In genomic region chr9:97501972-97502221, GRCh38 we compare ENCODE assay signal across 8 cellular contexts. TPM values are rescaled to one million over a fixed set of nuclear protein-coding genes. Genes with fewer than 3 reads are reported as not detected.
DNase-seq lines count a peak whose midpoint lies in the region; ATAC-seq and TF ChIP-seq lines count a peak whose summit lies in the region.

No MANE protein-coding gene starts in this region.

- H3K4me3 ChIP-seq in body of pancreas (peak overlapping the region; percentile 52 to 80), mesenchymal stem cell (ENCODE audit: insufficient read depth in 1 of 2, low read depth in 1 of 2, low read length in 2 of 2) (peak overlapping the region; percentile 58 to 72)

- no peak overlapping the region for H4K91ac ChIP-seq in mesenchymal stem cell (ENCODE audit: low read length)

- TF ChIP-seq CTCF in body of pancreas (IDR thresholded peaks at IDR 0.05), result no peak

- intact Hi-C loops in body of pancreas (cut with DNase I), result no loop called here

- no peak overlapping the region for H4K8ac ChIP-seq in mesenchymal stem cell (ENCODE audit: low read length)

- peak overlapping the region; percentile 3 for H2BK15ac ChIP-seq in mesenchymal stem cell (ENCODE audit: low read depth, poor library complexity, severe bottlenecking)

- no peak overlapping the region for H2BK5ac ChIP-seq in mesenchymal stem cell (ENCODE audit: low read depth, low read length, poor library complexity, severe bottlenecking)

- H3K27ac ChIP-seq in body of pancreas, result peak overlapping the region; percentile 71 to 92 (median 76)
- no peak overlapping the region for H3K27ac ChIP-seq in mesenchymal stem cell (ENCODE audit: low read length, poor library complexity, severe bottlenecking)

- no peaks in the 10 kb centered on the region for H3K27me3 ChIP-seq in body of pancreas
- peaks cover 42 to 56% of the 10 kb centered on the region in 2 experiments for H3K27me3 ChIP-seq in mesenchymal stem cell (ENCODE audit: control insufficient read depth in 1 of 2, insufficient read depth in 1 of 2, low read length in 2 of 2)

- H3K79me1 ChIP-seq in mesenchymal stem cell (replicated peaks; ENCODE audit: low read length, poor library complexity, severe bottlenecking), result no peaks in the 10 kb centered on the region

- no peak overlapping the region for H3K4ac ChIP-seq in mesenchymal stem cell (ENCODE audit: low read depth in 1 of 2, low read length in 2 of 2)

- H3K36me3 ChIP-seq in body of pancreas (replicated peaks in 1 of 2; ENCODE audit: insufficient read depth in 1 of 2, low read depth in 2 of 2), result no peaks in the 10 kb centered on the region
- peaks cover 0 to 3% of the 10 kb centered on the region in 2 experiments for H3K36me3 ChIP-seq in mesenchymal stem cell (ENCODE audit: control insufficient read depth in 1 of 2, insufficient read depth in 2 of 2, low read depth in 1 of 2, low read length in 2 of 2)

- no peak overlapping the region for H2AFZ ChIP-seq in mesenchymal stem cell (ENCODE audit: low read depth, low read length)

- H2BK12ac ChIP-seq in mesenchymal stem cell (ENCODE audit: low read length in 2 of 2), result no peak overlapping the region

- no peak overlapping the region for H3K18ac ChIP-seq in mesenchymal stem cell (ENCODE audit: low read depth in 1 of 2, low read length in 2 of 2)

- no peak for TF ChIP-seq POLR2A in body of pancreas (IDR thresholded peaks at IDR 0.05)

- peak; percentile 25 for ATAC-seq in GM19328 (IDR thresholded peaks at IDR 0.05; ENCODE audit: unreplicated experiment)
- ATAC-seq in HG03025 (IDR thresholded peaks at IDR 0.05; ENCODE audit: low FRiP score, unreplicated experiment), result peak; percentile 27
- peak; percentile 2 for ATAC-seq in body of pancreas

- H3K9ac ChIP-seq in mesenchymal stem cell (ENCODE audit: low read length), result no peak overlapping the region

- no peak overlapping the region for H2BK120ac ChIP-seq in mesenchymal stem cell (ENCODE audit: low read depth, low read length)

- H3K4me1 ChIP-seq in body of pancreas (peaks cover 60% of the 10 kb centered on the region), mesenchymal stem cell (ENCODE audit: control insufficient read depth, insufficient read depth, low read depth, low read length) (peaks cover 19% of the 10 kb centered on the region)

- H3K14ac ChIP-seq in mesenchymal stem cell (ENCODE audit: low read length in 2 of 2), result no peak overlapping the region

- no peak overlapping the region for H3K23ac ChIP-seq in mesenchymal stem cell (ENCODE audit: low read length in 2 of 2)

- 0 to 1% methylated on average over 5 to 30 of the region's 30 CpGs for WGBS in body of pancreas, 2 donors
- WGBS in mesenchymal stem cell, result under 1% methylated on average over 30 of the region's 30 CpGs

- DNase-seq in body of pancreas (no peak), mesenchymal stem cell (no peak), cerebellar cortex (ENCODE audit: low spot score) (no peak), OCI-M2 (lab: John Stamatoyannopoulos, UW; ENCODE audit: unreplicated experiment) (no peak), islet precursor cell (no peak)
- DNase-seq in activated CD4-positive, alpha-beta T cell treated with anti-CD3 and anti-CD28 coated beads, Interleukin-2, amount 50 U/mL, for 48 hours, result no peak

- H2AK5ac ChIP-seq in mesenchymal stem cell (ENCODE audit: low read length, severe bottlenecking), result no peak overlapping the region

- peak overlapping the region; percentile 91 for H3K4me2 ChIP-seq in mesenchymal stem cell (ENCODE audit: low read length, poor library complexity, severe bottlenecking)

- no peaks in the 10 kb centered on the region for H3K9me3 ChIP-seq in body of pancreas
- no peaks in the 10 kb centered on the region for H3K9me3 ChIP-seq in mesenchymal stem cell (ENCODE audit: control insufficient read depth, low read length)

RNA-seq across cellular contexts. Expression of gene TMOD1, which starts 0.4 kb away (rescaled TPM):
- total RNA-seq in body of pancreas, result 10 to 100 TPM in 1 of 2 donors, 1 to 10 TPM in 1; 9.2 to 16.1 TPM
- 0.72 TPM for polyA plus RNA-seq in mesenchymal stem cell (2013, experiment 1 of 2)
- polyA plus RNA-seq in mesenchymal stem cell (2013, experiment 2 of 2), result 0.68 TPM
